In genomic region chr7:10973942-10974716, GRCh38 we compare ENCODE assay signal across 1 cellular context.
TF ChIP-seq lines count a peak whose summit lies in the region.

No MANE protein-coding gene starts in this region.

TF ChIP-seq in A549, 52 proteins besides CTCF, POLR2A, EP300 and RAD21 (continued from another document):
- peak; percentile 81; the same call in 1 of the 2 replicates for TF ChIP-seq REST (IDR thresholded peaks at IDR 0.05)
- TF ChIP-seq JUN (IDR thresholded peaks at IDR 0.05), result peak in 1 of 2 experiments; percentile 3; a peak in 2 of 5 replicates
- TF ChIP-seq NFE2L2 (conservative IDR thresholded peaks at IDR 0.05; ENCODE audit: low read length), result no peak
- 0 out of 3 replicates have a peak, but pooled peaks have one; percentile 36 for TF ChIP-seq BCL3 (IDR thresholded peaks at IDR 0.05)
